In genomic region chr10:86212391-86212700, GRCh38 we compare ENCODE assay signal across 27 cellular contexts.
DNase-seq lines count a peak whose midpoint lies in the region; ATAC-seq, FAIRE-seq and TF ChIP-seq lines count a peak whose summit lies in the region.
"Had no signal": no experiment of that assay in that cellular context is flagged by ENCODE, and none has a peak within 500 bp of the region (broad histone marks: within the 10 kb centered on the region; RNA-seq: fewer than 3 reads in every experiment).

No MANE protein-coding gene starts in this region.

- peaks cover 24% of the 10 kb centered on the region for H3K27me3 Mint-ChIP-seq in chondrocyte (ENCODE audit: low read depth)
- H3K27me3 Mint-ChIP-seq: CD4-positive, CD25-positive, alpha-beta regulatory T cell had no signal

- H3K4me2 ChIP-seq in neuronal stem cell (ENCODE audit: insufficient read depth, low read length, poor library complexity, severe bottlenecking) = no peak overlapping the region
- H3K4me2 ChIP-seq: BLaER1 had no signal

- ATAC-seq in HG02798 (IDR thresholded peaks at IDR 0.05; ENCODE audit: poor library complexity, unreplicated experiment) = no peak
- ATAC-seq: GM12878 had no signal

- H3K9ac ChIP-seq in kidney (ENCODE audit: low read length in 2 of 2) (no peak overlapping the region), neuronal stem cell (ENCODE audit: low read depth, low read length, poor library complexity) (no peak overlapping the region)
- H3K9ac ChIP-seq: BLaER1 had no signal

- no peak overlapping the region for H2BK5ac ChIP-seq in neuronal stem cell (ENCODE audit: low read length)

- no peaks in the 10 kb centered on the region for H3K27me3 ChIP-seq in neuronal stem cell (ENCODE audit: control insufficient read depth in 3 of 3, insufficient read depth in 3 of 3, low read depth in 1 of 3, low read length in 3 of 3)
- H3K27me3 ChIP-seq: BE2C, BLaER1 had no signal

- no peak overlapping the region for H2BK120ac ChIP-seq in neuronal stem cell (ENCODE audit: low read depth, low read length)

- no peaks in the 10 kb centered on the region for H3K36me3 ChIP-seq in kidney (ENCODE audit: control insufficient read depth in 1 of 2, insufficient read depth in 2 of 2, low read length in 2 of 2)
- H3K36me3 ChIP-seq in neuronal stem cell (replicated peaks in 1 of 2; ENCODE audit: control insufficient read depth in 2 of 2, insufficient read depth in 2 of 2, low read length in 2 of 2) = no peaks in the 10 kb centered on the region
- H3K36me3 ChIP-seq: BE2C, BLaER1 had no signal

- intact Hi-C loops in kidney (cut with DNase I) = no loop called here

- peak; percentile 50 for DNase-seq in chondrocyte (ENCODE audit: low spot score)
- peak; percentile 63 for DNase-seq in kidney
- DNase-seq in neuronal stem cell (ENCODE audit: low spot score) = no peak
- no peak for DNase-seq in GM13976 (ENCODE audit: low spot score)
- no peak for DNase-seq in NCI-H2029 treated with DMSO at 0.1 percent for 48 hours (lab: John Stamatoyannopoulos, UW)
- DNase-seq: 8988T; ACHN; BE2C; C1 segment of cervical spinal cord; CD4-positive, alpha-beta memory T cell; CD4-positive, CD25-positive, alpha-beta regulatory T cell; CD8-positive, alpha-beta memory T cell; COR-L47; DMS 273 treated with DMSO at 0.1 percent for 48 hours; DMS153; DMS53; DMS79; DND-41; EL; GDM1 had no signal

- H3K18ac ChIP-seq in neuronal stem cell (ENCODE audit: low read length) = no peak overlapping the region

- H2BK12ac ChIP-seq in neuronal stem cell (ENCODE audit: low read length) = no peak overlapping the region

- no peak overlapping the region for H3K14ac ChIP-seq in neuronal stem cell (ENCODE audit: low read length)

- no peak overlapping the region for H2AFZ ChIP-seq in neuronal stem cell (ENCODE audit: low read length)

- H3K27ac Mint-ChIP-seq in chondrocyte (ENCODE audit: unreplicated experiment) = no peak overlapping the region
- H3K27ac Mint-ChIP-seq: CD14-positive monocyte; CD4-positive, alpha-beta memory T cell; CD8-positive, alpha-beta memory T cell had no signal

- H3K9me3 Mint-ChIP-seq in chondrocyte (ENCODE audit: low read depth) = peaks cover 7% of the 10 kb centered on the region
- H3K9me3 Mint-ChIP-seq: CD14-positive monocyte; CD4-positive, alpha-beta memory T cell; CD4-positive, CD25-positive, alpha-beta regulatory T cell had no signal

- H2AK5ac ChIP-seq in neuronal stem cell (ENCODE audit: low read depth, low read length) = peak overlapping the region; percentile 37

- H3K4me1 ChIP-seq in kidney (ENCODE audit: control insufficient read depth in 1 of 2, insufficient read depth in 1 of 2, low read depth in 1 of 2, low read length in 2 of 2) (no peaks in the 10 kb centered on the region), neuronal stem cell (ENCODE audit: control insufficient read depth in 2 of 2, insufficient read depth in 1 of 2, low read depth in 1 of 2, low read length in 2 of 2) (peaks cover 0 to 1% of the 10 kb centered on the region in 2 donors)
- H3K4me1 ChIP-seq: BLaER1 had no signal

- no CpG with 5 or more reads among the region's 6 CpGs for WGBS in neuronal stem cell (ENCODE audit: extremely low coverage in 2 of 2, insufficient read length in 2 of 2, insufficient replicate concordance in 1 of 2), 2 donors

- no peak overlapping the region for H3K23ac ChIP-seq in neuronal stem cell (ENCODE audit: low read depth, low read length, poor library complexity)

- H3K4ac ChIP-seq in neuronal stem cell (ENCODE audit: low read length) = no peak overlapping the region

- no peak overlapping the region for H4K91ac ChIP-seq in neuronal stem cell (ENCODE audit: low read depth, low read length, poor library complexity)

- H4K8ac ChIP-seq in neuronal stem cell (ENCODE audit: low read depth, low read length) = no peak overlapping the region

- no peak overlapping the region for H3K4me3 Mint-ChIP-seq in chondrocyte (ENCODE audit: unreplicated experiment)
- H3K4me3 Mint-ChIP-seq: CD14-positive monocyte; CD4-positive, alpha-beta memory T cell; CD4-positive, CD25-positive, alpha-beta regulatory T cell; CD8-positive, alpha-beta memory T cell had no signal

- no peak overlapping the region for H2BK15ac ChIP-seq in neuronal stem cell (ENCODE audit: low read length)

- H3K9me3 ChIP-seq in kidney (ENCODE audit: control insufficient read depth in 1 of 2, low read length in 2 of 2) = no peaks in the 10 kb centered on the region
- H3K9me3 ChIP-seq in neuronal stem cell (replicated peaks in 1 of 2; ENCODE audit: control insufficient read depth in 2 of 2, insufficient read depth in 1 of 2, low read depth in 1 of 2, low read length in 2 of 2) = no peaks in the 10 kb centered on the region
- H3K9me3 ChIP-seq: BE2C, BLaER1 had no signal

- H3K4me3 ChIP-seq in kidney (ENCODE audit: low read length in 2 of 2) (no peak overlapping the region), neuronal stem cell (ENCODE audit: low read length in 2 of 2) (no peak overlapping the region)
- H3K4me3 ChIP-seq: BLaER1, GM12878 had no signal

- no peak overlapping the region for H3K27ac ChIP-seq in kidney (ENCODE audit: low read depth in 2 of 2, low read length in 2 of 2)
- H3K27ac ChIP-seq in neuronal stem cell (replicated peaks; ENCODE audit: low read length) = no peak overlapping the region
- H3K27ac ChIP-seq: BLaER1 had no signal

- FAIRE-seq in kidney (lab: Jason Lieb, UNC) = no peak
- FAIRE-seq: A204.1, GM12878, GM12892, GM19239 had no signal

- no peaks in the 10 kb centered on the region for H3K4me1 Mint-ChIP-seq in chondrocyte (ENCODE audit: low read depth)
- H3K4me1 Mint-ChIP-seq: CD14-positive monocyte; CD4-positive, alpha-beta memory T cell; CD4-positive, CD25-positive, alpha-beta regulatory T cell; CD8-positive, alpha-beta memory T cell had no signal

- in situ Hi-C loops in GM13976 (cut with MboI; ENCODE audit: low sequenced_read_pairs, unreplicated experiment) = no loop called here

- H3K79me1 ChIP-seq in neuronal stem cell (ENCODE audit: low read depth, low read length) = no peaks in the 10 kb centered on the region

- H3K36me3 Mint-ChIP-seq in chondrocyte (ENCODE audit: low read depth) = no peaks in the 10 kb centered on the region
- H3K36me3 Mint-ChIP-seq: CD14-positive monocyte; CD4-positive, alpha-beta memory T cell; CD4-positive, CD25-positive, alpha-beta regulatory T cell; CD8-positive, alpha-beta memory T cell had no signal

- TF ChIP-seq CTCF in chondrocyte (IDR thresholded peaks at IDR 0.05) (no peak), kidney (IDR thresholded peaks at IDR 0.05; ENCODE audit: borderline replicate concordance, extremely low read depth, insufficient read depth) (no peak), GM13976 (IDR thresholded peaks at IDR 0.05; ENCODE audit: borderline replicate concordance, control extremely low read depth, extremely low read depth, insufficient read depth, missing control alignments) (no peak)

Comparison
In these comparisons a context has a peak if more than half of its experiments do, and no peak if none do; other contexts are left out.
1. DNase-seq: peak in chondrocyte (single experiment) and kidney (single experiment); none in neuronal stem cell (single experiment), GM13976 (single experiment) and NCI-H2029 treated with DMSO at 0.1 percent for 48 hours (single experiment).